8 cellular contexts compared by ENCODE assay signal in genomic region chr9:96382839-96383164, GRCh38. TPM values are rescaled to one million over a fixed set of nuclear protein-coding genes. Genes with fewer than 3 reads are reported as not detected.
A peak's percentile ranks its signal among the peaks of the same experiment; 100 is the strongest.
DNase-seq lines count a peak whose midpoint lies in the region; ATAC-seq and TF ChIP-seq lines count a peak whose summit lies in the region.

No MANE protein-coding gene starts in this region.

- H3K27me3 ChIP-seq in HAP-1 (ENCODE audit: low read depth) (no peaks in the 10 kb centered on the region), ascending aorta (no peaks in the 10 kb centered on the region), spleen (replicated peaks in 1 of 7) (no peaks in the 10 kb centered on the region)

- TF ChIP-seq POLR2A in spleen (IDR thresholded peaks at IDR 0.05): no peak

- in situ Hi-C loops in HAP-1 (cut with MboI; ENCODE audit: low sequenced_read_pairs): no loop called here

- H3K27ac ChIP-seq in ascending aorta (peak overlapping the region; percentile 90 to 93), spleen (peak overlapping the region in 6 of 8 donors; percentile 66 to 83 (median 79))

- H3K9me3 ChIP-seq in HAP-1 (no peaks in the 10 kb centered on the region), ascending aorta (no peaks in the 10 kb centered on the region), spleen (no peaks in the 10 kb centered on the region)

- ATAC-seq in activated CD4-positive, CD25-positive, alpha-beta regulatory T cell treated with anti-CD3 and anti-CD28 coated beads, Interleukin-2, amount 50 U/mL, for 24 hours: no peak
- ATAC-seq in GM18519 (IDR thresholded peaks at IDR 0.05; ENCODE audit: low FRiP score, unreplicated experiment): no peak

- H3K4me1 ChIP-seq in HAP-1 (peaks cover 13% of the 10 kb centered on the region), ascending aorta (peaks cover 0 to 15% of the 10 kb centered on the region in 2 donors), spleen (peaks cover 0 to 27% (median 13%) of the 10 kb centered on the region in 6 donors)

- TF ChIP-seq CTCF in ascending aorta (IDR thresholded peaks at IDR 0.05): no peak
- no peak for TF ChIP-seq CTCF in spleen (IDR thresholded peaks at IDR 0.05 in 8 of 11, conservative IDR thresholded peaks at IDR 0.05 in 3 of 11)

- WGBS in spleen, 5 donors: 43 to 59% (median 54%) methylated on average over 7 of the region's 7 CpGs

- H3K4me3 ChIP-seq in HAP-1 (peak overlapping the region; percentile 43), ascending aorta (peak overlapping the region; percentile 79 to 94), spleen (peak overlapping the region; percentile 44 to 80 (median 58))

- H3K36me3 ChIP-seq in HAP-1 (replicated peaks) (peaks cover 29% of the 10 kb centered on the region), ascending aorta (no peaks in the 10 kb centered on the region), spleen (peaks cover 0 to 4% (median 0%) of the 10 kb centered on the region in 6 donors)

- DNase-seq in HAP-1 (ENCODE audit: low spot score in 2 of 2): no peak
- no peak for DNase-seq in ascending aorta (ENCODE audit: low spot score in 2 of 2)
- DNase-seq in inferior parietal cortex (ENCODE audit: extremely low spot score): peak; percentile 30
- DNase-seq in spleen: no peak
- DNase-seq in T1000 (lab: John Stamatoyannopoulos, UW): no peak
- DNase-seq in SIG-M5 (lab: John Stamatoyannopoulos, UW): no peak

- intact Hi-C loops in ascending aorta (cut with DNase I) (loop anchor here (2.0 to 5.0 kb wide), 2 partner anchors 36 to 234 kb away; partner anchors contain the start of genes CDC14B and ZNF367), spleen (cut with DNase I; ENCODE audit: low total_unique reads) (no loop called here)

RNA-seq across cellular contexts. Expression of gene SLC35D2, which starts 0.7 kb away (rescaled TPM):
- total RNA-seq in ascending aorta (11.9 TPM), spleen (10 to 100 TPM; 10.9 to 20.9 (median 17.4) TPM)
- polyA plus RNA-seq in spleen: 10 to 100 TPM in 2 of 3 donors, 1 to 10 TPM in 1; 9.8 to 11.1 (median 10.1) TPM

RNA-seq across cellular contexts. Expression of gene ZNF367, which starts 35.4 kb away (rescaled TPM):
- total RNA-seq in ascending aorta (3.9 TPM), spleen (1 to 10 TPM; 1.2 to 3.7 (median 2.2) TPM)
- polyA plus RNA-seq in spleen: 1 to 10 TPM in 2 of 3 donors, under 1 TPM in 1; 0.93 to 2.1 (median 1.4) TPM
